ENCODE assay signal across 10 cellular contexts in the genomic region with DNA sequence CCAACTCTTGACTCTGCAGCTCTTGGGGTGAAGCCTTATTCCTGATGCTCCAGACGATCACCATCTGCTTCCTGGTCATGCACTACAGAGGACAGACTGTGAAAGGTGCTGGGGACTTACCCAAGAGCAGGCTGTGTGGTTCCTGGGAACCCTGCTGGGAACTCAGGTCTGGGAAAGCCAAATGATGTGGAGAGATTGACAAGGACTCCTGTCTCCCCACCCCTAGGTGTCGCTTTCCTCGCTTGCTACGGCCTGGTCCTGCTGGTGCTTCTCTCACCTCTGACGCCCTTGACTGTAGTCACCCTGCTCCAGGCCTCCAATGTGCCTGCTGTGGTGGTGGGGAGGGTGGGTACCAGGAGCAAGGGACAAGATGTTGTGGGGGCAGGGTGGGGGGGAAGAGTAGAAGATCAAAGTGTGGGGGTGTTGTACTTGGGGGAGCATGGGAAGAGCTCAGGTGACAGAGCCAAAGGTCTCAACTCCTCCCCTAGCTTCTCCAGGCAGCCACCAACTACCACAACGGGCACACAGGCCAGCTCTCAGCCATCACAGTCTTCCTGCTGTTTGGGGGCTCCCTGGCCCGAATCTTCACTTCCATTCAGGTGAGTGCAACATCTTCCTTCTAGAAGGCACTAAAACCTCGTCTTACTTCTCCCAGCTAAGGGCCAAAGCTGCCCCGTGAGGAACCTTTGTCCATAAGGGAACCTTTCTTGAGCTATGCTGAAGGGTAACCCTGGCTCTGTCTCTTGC. TPM values are rescaled to one million over a fixed set of nuclear protein-coding genes. Genes with fewer than 3 reads are reported as not detected.
DNase-seq lines count a peak whose midpoint lies in the region; ATAC-seq and TF ChIP-seq lines count a peak whose summit lies in the region.
"Had no signal": no experiment of that assay in that cellular context is flagged by ENCODE, and none has a peak within 500 bp of the region (broad histone marks: within the 10 kb centered on the region; RNA-seq: fewer than 3 reads in every experiment).

No MANE protein-coding gene starts in this region.

- DNase-seq in NCI-H82 (lab: John Stamatoyannopoulos, UW): peak; percentile 75
- no peak for DNase-seq in NCI-H82 treated with DMSO at 0.1 percent for 48 hours (lab: John Stamatoyannopoulos, UW; ENCODE audit: unreplicated experiment)
- peak; percentile 52 for DNase-seq in NCI-H510A treated with DMSO at 0.1 percent for 48 hours (lab: John Stamatoyannopoulos, UW)
- DNase-seq in endodermal cell: peak; percentile 88
- no peak for DNase-seq in sigmoid colon
- no peak for DNase-seq in hypothalamus (lab: John Stamatoyannopoulos, UW)
- no peak for DNase-seq in AG08396 (ENCODE audit: low spot score)
- DNase-seq: NCI-H2029 treated with DMSO at 0.1 percent for 48 hours had no signal

- H3K27ac Mint-ChIP-seq in endodermal cell: no peak overlapping the region

- H3K27me3 Mint-ChIP-seq in endodermal cell (ENCODE audit: insufficient read depth): no peaks in the 10 kb centered on the region

- H3K4me1 ChIP-seq in endodermal cell (ENCODE audit: control insufficient read depth, insufficient read depth, low read length) (peaks cover 15% of the 10 kb centered on the region), sigmoid colon (peaks cover 0 to 64% (median 57%) of the 10 kb centered on the region in 4 donors)

- H3K4me1 Mint-ChIP-seq in endodermal cell: peaks cover 28% of the 10 kb centered on the region

- H3K9ac ChIP-seq in endodermal cell (ENCODE audit: extremely low read depth, low read length, poor library complexity, severe bottlenecking): no peak overlapping the region

- peaks cover 28% of the 10 kb centered on the region for H3K36me3 Mint-ChIP-seq in endodermal cell (ENCODE audit: low read depth)

- H3K36me3 ChIP-seq in endodermal cell (ENCODE audit: control insufficient read depth, insufficient read depth, low read length) (peaks cover 53% of the 10 kb centered on the region), sigmoid colon (peaks cover 1 to 21% (median 10%) of the 10 kb centered on the region in 4 donors)

- H3K27ac ChIP-seq in endodermal cell (ENCODE audit: low read depth, low read length): no peak overlapping the region
- H3K27ac ChIP-seq in sigmoid colon: peak overlapping the region; percentile 82 to 90 (median 86)

- no peak for TF ChIP-seq EP300 in sigmoid colon (IDR thresholded peaks at IDR 0.05)

- H3K4me3 ChIP-seq in endodermal cell (ENCODE audit: low read length) (no peak overlapping the region), sigmoid colon (no peak overlapping the region)

- H3K9me3 Mint-ChIP-seq in endodermal cell: no peaks in the 10 kb centered on the region

- H3K9me3 ChIP-seq in endodermal cell (ENCODE audit: control insufficient read depth, low read length): no peaks in the 10 kb centered on the region
- no peaks in the 10 kb centered on the region for H3K9me3 ChIP-seq in sigmoid colon

- no peak for ATAC-seq in HG03565 (IDR thresholded peaks at IDR 0.05; ENCODE audit: unreplicated experiment)

- 82 to 86% methylated on average over 7 to 9 of the region's 9 CpGs for WGBS in endodermal cell (ENCODE audit: insufficient coverage in 1 of 2, insufficient read length in 1 of 2), 2 experiments
- WGBS in sigmoid colon, 2 donors: 46 to 71% methylated on average over 9 of the region's 9 CpGs

- H3K27me3 ChIP-seq in endodermal cell (ENCODE audit: control insufficient read depth, insufficient read depth, low read length, poor library complexity, severe bottlenecking): no peaks in the 10 kb centered on the region
- no peaks in the 10 kb centered on the region for H3K27me3 ChIP-seq in sigmoid colon

- intact Hi-C loops in sigmoid colon (cut with DNase I): loop anchor here (10.0 kb wide), 1 partner anchor 268 kb away; a partner anchor contains a TSS

- TF ChIP-seq POLR2A in sigmoid colon (IDR thresholded peaks at IDR 0.05): no peak

- peak; percentile 61 for TF ChIP-seq CTCF in endodermal cell (conservative IDR thresholded peaks at IDR 0.05)
- no peak for TF ChIP-seq CTCF in sigmoid colon (IDR thresholded peaks at IDR 0.05)

- no peak overlapping the region for H3K4me3 Mint-ChIP-seq in endodermal cell

RNA-seq across cellular contexts. Expression of a gene that starts 3.0 kb away (rescaled TPM):
- total RNA-seq in endodermal cell (1 to 10 TPM; 6.4 to 7.3 TPM), sigmoid colon (10 to 100 TPM in 2 of 4 donors, 1 to 10 TPM in 2; 2.5 to 15.3 (median 10.5) TPM)
- polyA plus RNA-seq in endodermal cell (2013, experiment 1 of 2): 1.1 TPM
- 1.0 TPM for polyA plus RNA-seq in endodermal cell (2013, experiment 2 of 2)
- 1 to 10 TPM in 2 of 3 donors, not detected in 1; 1.2 TPM for polyA plus RNA-seq in sigmoid colon
- total RNA-seq: mesenteric fat pad had no signal

RNA-seq across cellular contexts. Expression of a gene that starts 3.2 kb away (rescaled TPM):
- total RNA-seq in endodermal cell (10 to 100 TPM; 47.4 to 56.6 TPM), sigmoid colon (10 to 100 TPM; 38.5 to 67.1 (median 50.8) TPM)
- polyA plus RNA-seq in endodermal cell (2013, experiment 1 of 2): 57.7 TPM
- polyA plus RNA-seq in endodermal cell (2013, experiment 2 of 2): 50.7 TPM
- 100 to 1,000 TPM in 1 of 3 donors, 10 to 100 TPM in 2; 38.4 to 121 (median 45.3) TPM for polyA plus RNA-seq in sigmoid colon

RNA-seq across cellular contexts. Expression of a gene that starts 7.4 kb away (rescaled TPM):
- total RNA-seq in endodermal cell: under 1 TPM in 1 of 2 donors, not detected in 1; 0.44 TPM
- not detected for polyA plus RNA-seq in endodermal cell (2013, experiment 1 of 2)
- polyA plus RNA-seq in endodermal cell (2013, experiment 2 of 2): 0.25 TPM
- 10 to 100 TPM; 24.6 to 56.4 (median 37.0) TPM for total RNA-seq in sigmoid colon
- 100 to 1,000 TPM in 2 of 3 donors, 10 to 100 TPM in 1; 58.3 to 161 (median 118) TPM for polyA plus RNA-seq in sigmoid colon

RNA-seq across cellular contexts. Expression of a gene that starts 25.1 kb away (rescaled TPM):
- total RNA-seq in endodermal cell (10 to 100 TPM; 71.5 to 82.3 TPM), sigmoid colon (10 to 100 TPM; 73.5 to 91.1 (median 81.1) TPM)
- 81.6 TPM for polyA plus RNA-seq in endodermal cell (2013, experiment 1 of 2)
- 69.2 TPM for polyA plus RNA-seq in endodermal cell (2013, experiment 2 of 2)
- polyA plus RNA-seq in sigmoid colon: 10 to 100 TPM; 28.2 to 55.4 (median 35.6) TPM

RNA-seq across cellular contexts. Expression of a gene that starts 27.9 kb away (rescaled TPM):
- 10 to 100 TPM; 52.1 to 53.9 TPM for total RNA-seq in endodermal cell
- 43.0 TPM for polyA plus RNA-seq in endodermal cell (2013, experiment 1 of 2)
- polyA plus RNA-seq in endodermal cell (2013, experiment 2 of 2): 41.9 TPM
- 10 to 100 TPM; 33.8 to 35.5 (median 34.6) TPM for total RNA-seq in sigmoid colon
- 10 to 100 TPM; 21.3 to 27.4 (median 21.6) TPM for polyA plus RNA-seq in sigmoid colon

Comparison
In these comparisons a context has a peak if more than half of its experiments do, and no peak if none do; other contexts are left out.
1. DNase-seq: peak in NCI-H82 (single experiment), NCI-H510A treated with DMSO at 0.1 percent for 48 hours (single experiment) and endodermal cell (single experiment); none in NCI-H82 treated with DMSO at 0.1 percent for 48 hours (single experiment), sigmoid colon (single experiment), hypothalamus (0 of 51) and AG08396 (single experiment).
2. RNA of a gene that starts 7.4 kb away (total RNA-seq): 24.6 to 56.4 TPM in sigmoid colon; 0.44 TPM in endodermal cell; every median in the first group is over 10 times any median in the second.